Comparison of ENCODE assay signal across 1 cellular context in the genomic region with DNA sequence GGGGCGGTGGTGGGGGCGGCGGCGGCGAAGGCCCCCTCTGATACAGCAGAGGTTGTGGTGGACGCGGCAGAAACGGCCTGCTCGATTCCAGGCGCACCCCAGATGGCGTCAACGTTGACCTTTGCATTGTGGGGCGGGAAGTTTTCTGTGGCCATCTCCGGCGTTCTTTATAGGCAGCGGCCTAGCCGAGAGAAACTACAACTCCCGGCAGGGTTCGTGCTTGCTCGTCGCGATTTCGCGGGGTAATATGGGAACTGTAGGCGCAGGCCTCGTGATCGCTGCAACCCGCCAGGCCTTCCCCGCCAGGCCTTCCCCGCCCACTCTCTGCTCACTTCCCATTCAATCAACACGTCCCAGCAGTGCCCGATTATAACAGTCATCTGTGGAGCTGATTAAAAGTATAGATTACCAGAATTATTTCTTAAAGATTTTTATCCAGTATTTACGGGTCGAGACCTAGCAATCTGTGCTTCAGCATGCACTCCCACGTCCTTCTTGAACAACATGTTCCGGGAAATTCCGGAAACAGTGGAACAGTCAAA.
TF ChIP-seq lines count a peak whose summit lies in the region.

Gene BOD1, minus strand, starts transcription at position 74 of the 542 bp plus-strand sequence. CDS start 214 bp downstream, outside the sequence.

TF ChIP-seq in K562, 482 proteins besides CTCF, POLR2A, EP300 and RAD21 (continued from another document):
- TF ChIP-seq, protein P1, sequence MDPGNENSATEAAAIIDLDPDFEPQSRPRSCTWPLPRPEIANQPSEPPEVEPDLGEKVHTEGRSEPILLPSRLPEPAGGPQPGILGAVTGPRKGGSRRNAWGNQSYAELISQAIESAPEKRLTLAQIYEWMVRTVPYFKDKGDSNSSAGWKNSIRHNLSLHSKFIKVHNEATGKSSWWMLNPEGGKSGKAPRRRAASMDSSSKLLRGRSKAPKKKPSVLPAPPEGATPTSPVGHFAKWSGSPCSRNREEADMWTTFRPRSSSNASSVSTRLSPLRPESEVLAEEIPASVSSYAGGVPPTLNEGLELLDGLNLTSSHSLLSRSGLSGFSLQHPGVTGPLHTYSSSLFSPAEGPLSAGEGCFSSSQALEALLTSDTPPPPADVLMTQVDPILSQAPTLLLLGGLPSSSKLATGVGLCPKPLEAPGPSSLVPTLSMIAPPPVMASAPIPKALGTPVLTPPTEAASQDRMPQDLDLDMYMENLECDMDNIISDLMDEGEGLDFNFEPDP (CRISPR knock-in tag; IDR thresholded peaks at IDR 0.05), result no peak
- TF ChIP-seq, protein P2, sequence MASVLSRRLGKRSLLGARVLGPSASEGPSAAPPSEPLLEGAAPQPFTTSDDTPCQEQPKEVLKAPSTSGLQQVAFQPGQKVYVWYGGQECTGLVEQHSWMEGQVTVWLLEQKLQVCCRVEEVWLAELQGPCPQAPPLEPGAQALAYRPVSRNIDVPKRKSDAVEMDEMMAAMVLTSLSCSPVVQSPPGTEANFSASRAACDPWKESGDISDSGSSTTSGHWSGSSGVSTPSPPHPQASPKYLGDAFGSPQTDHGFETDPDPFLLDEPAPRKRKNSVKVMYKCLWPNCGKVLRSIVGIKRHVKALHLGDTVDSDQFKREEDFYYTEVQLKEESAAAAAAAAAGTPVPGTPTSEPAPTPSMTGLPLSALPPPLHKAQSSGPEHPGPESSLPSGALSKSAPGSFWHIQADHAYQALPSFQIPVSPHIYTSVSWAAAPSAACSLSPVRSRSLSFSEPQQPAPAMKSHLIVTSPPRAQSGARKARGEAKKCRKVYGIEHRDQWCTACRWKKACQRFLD (CRISPR knock-in tag; IDR thresholded peaks at IDR 0.05), result peak; percentile 60
- TF ChIP-seq, protein P3, sequence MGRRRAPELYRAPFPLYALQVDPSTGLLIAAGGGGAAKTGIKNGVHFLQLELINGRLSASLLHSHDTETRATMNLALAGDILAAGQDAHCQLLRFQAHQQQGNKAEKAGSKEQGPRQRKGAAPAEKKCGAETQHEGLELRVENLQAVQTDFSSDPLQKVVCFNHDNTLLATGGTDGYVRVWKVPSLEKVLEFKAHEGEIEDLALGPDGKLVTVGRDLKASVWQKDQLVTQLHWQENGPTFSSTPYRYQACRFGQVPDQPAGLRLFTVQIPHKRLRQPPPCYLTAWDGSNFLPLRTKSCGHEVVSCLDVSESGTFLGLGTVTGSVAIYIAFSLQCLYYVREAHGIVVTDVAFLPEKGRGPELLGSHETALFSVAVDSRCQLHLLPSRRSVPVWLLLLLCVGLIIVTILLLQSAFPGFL (CRISPR knock-in tag; IDR thresholded peaks at IDR 0.05), result no peak
- peak; percentile 94 for TF ChIP-seq ZNF143 (CRISPR knock-in tag; IDR thresholded peaks at IDR 0.05)
- no peak for TF ChIP-seq ZBTB1 (CRISPR knock-in tag; IDR thresholded peaks at IDR 0.05; ENCODE audit: borderline replicate concordance, low read depth)
- TF ChIP-seq ATF1 (CRISPR knock-in tag; IDR thresholded peaks at IDR 0.05), result peak; percentile 86
- peak; percentile 98 for TF ChIP-seq ATF1 (tag; IDR thresholded peaks at IDR 0.05)
TF ChIP-seq in K562: peak in this region for 146.
